In genomic region chr5:39933061-39933460, GRCh38 we compare ENCODE assay signal across 30 cellular contexts.
"Had no signal": no experiment of that assay in that cellular context is flagged by ENCODE, and none has a peak within 500 bp of the region (broad histone marks: within the 10 kb centered on the region; RNA-seq: fewer than 3 reads in every experiment).

No MANE protein-coding gene starts in this region.

- DNase-seq: activated CD4-positive, alpha-beta memory T cell treated with anti-CD3 and anti-CD28 coated beads for 36 hours; activated CD4-positive, alpha-beta T cell treated with anti-CD3 and anti-CD28 coated beads for 36 hours; activated CD4-positive, alpha-beta T cell treated with anti-CD3 and anti-CD28 coated beads, Interleukin-2, amount 10 ng/mL, durations not matched to agents 24 days and 14 days; activated CD4-positive, CD25-positive, alpha-beta regulatory T cell; activated CD4-positive, CD25-positive, alpha-beta regulatory T cell treated with anti-CD3 and anti-CD28 coated beads, Interleukin-2, amount 50 U/mL, for 72 hours; activated CD8-positive, alpha-beta memory T cell treated with anti-CD3 and anti-CD28 coated beads, Interleukin-2, amount 10 ng/mL, durations not matched to agents 7 days and 5 days; activated CD8-positive, alpha-beta memory T cell treated with anti-CD3 and anti-CD28 coated beads, Interleukin-2, amount 50 U/mL, for 4 hours; activated CD8-positive, alpha-beta T cell treated with anti-CD3 and anti-CD28 coated beads, Interleukin-2, amount 10 ng/mL, durations not matched to agents 7 days and 5 days; activated gamma-delta T cell; activated naive CD4-positive, alpha-beta T cell; activated naive CD4-positive, alpha-beta T cell treated with anti-CD3 and anti-CD28 coated beads, Interleukin-2, amount 10 ng/mL, durations not matched to agents 7 days and 5 days; activated naive CD8-positive, alpha-beta T cell treated with anti-CD3 and anti-CD28 coated beads, Interleukin-2, amount 10 ng/mL, durations not matched to agents 7 days and 5 days; activated T-cell treated with anti-CD3 and anti-CD28 coated beads, Interleukin-2, amount 50 U/mL, for 1 hour; activated T-cell treated with anti-CD3 and anti-CD28 coated beads, Interleukin-2, amount 50 U/mL, for 48 hours; amniotic stem cell; anterior cingulate cortex; brain microvascular endothelial cell; cortex of kidney; dermis blood vessel endothelial cell; effector CD4-positive, alpha-beta T cell; effector memory CD8-positive, alpha-beta T cell; erythroblast; head of caudate nucleus; T-helper 1 cell; T-helper 17 cell; T1000 had no signal

- FAIRE-seq: astrocyte, bronchial epithelial cell had no signal

- H3K27me3 ChIP-seq: brain microvascular endothelial cell, esophagus muscularis mucosa had no signal

- H3K36me3 ChIP-seq: brain microvascular endothelial cell, esophagus muscularis mucosa had no signal

- H3K4me3 ChIP-seq: esophagus muscularis mucosa had no signal

- H3K27ac ChIP-seq: brain microvascular endothelial cell, esophagus muscularis mucosa had no signal

- ATAC-seq: activated CD4-positive, alpha-beta T cell treated with anti-CD3 and anti-CD28 coated beads for 36 hours; activated CD8-positive, alpha-beta memory T cell treated with anti-CD3 and anti-CD28 coated beads, Interleukin-2, amount 10 ng/mL, durations not matched to agents 7 days and 5 days; activated CD8-positive, alpha-beta T cell treated with anti-CD3 and anti-CD28 coated beads, Interleukin-2, amount 10 ng/mL, durations not matched to agents 7 days and 5 days; activated naive CD4-positive, alpha-beta T cell treated with anti-CD3 and anti-CD28 coated beads, Interleukin-2, amount 50 U/mL, for 72 hours; effector memory CD8-positive, alpha-beta T cell; T-helper 17 cell had no signal

- H3K4me1 ChIP-seq: esophagus muscularis mucosa had no signal
